21 cellular contexts compared by ENCODE assay signal in genomic region chr13:106961219-106961618, GRCh38.
"Had no signal": no experiment of that assay in that cellular context is flagged by ENCODE, and none has a peak within 500 bp of the region (broad histone marks: within the 10 kb centered on the region; RNA-seq: fewer than 3 reads in every experiment).

No MANE protein-coding gene starts in this region.

- H3K4me3 ChIP-seq: K562, SJSA1, SK-N-MC had no signal

- H3K4me1 Mint-ChIP-seq: IgD-negative memory B cell had no signal

- H3K4me3 Mint-ChIP-seq: IgD-negative memory B cell had no signal

- H3K36me3 ChIP-seq: SJSA1 had no signal

- H3K27ac Mint-ChIP-seq: IgD-negative memory B cell had no signal

- H3K4me2 ChIP-seq: KMS-11 had no signal

- H3K36me3 Mint-ChIP-seq: IgD-negative memory B cell had no signal

- H3K27me3 Mint-ChIP-seq: IgD-negative memory B cell had no signal

- H3K27me3 ChIP-seq: SJSA1 had no signal

- H3K27ac ChIP-seq: HL-60, KMS-11, SJSA1, SK-N-MC had no signal

- DNase-seq: Kasumi-1, MM.1S, NCI-H1092 treated with DMSO at 0.1 percent for 48 hours, NCI-H1436, NCI-H1694, NCI-H187 treated with DMSO at 0.1 percent for 48 hours, NCI-H2029 treated with DMSO at 0.1 percent for 48 hours, NCI-H2227 treated with DMSO at 0.1 percent for 48 hours, NCI-H510A, NCI-H524 treated with DMSO at 0.1 percent for 48 hours, NCI-H69, NCI-H774, Right ventricle myocardium superior, RPMI8226, SIG-M5 had no signal

- H3K9me3 ChIP-seq: SJSA1 had no signal

- ATAC-seq: K562 had no signal

- H3K9ac ChIP-seq: KMS-11 had no signal

- H3K4me1 ChIP-seq: SJSA1 had no signal
